ENCODE assay signal across 23 cellular contexts in genomic region chr11:70070736-70071135, GRCh38. TPM values are rescaled to one million over a fixed set of nuclear protein-coding genes. Genes with fewer than 3 reads are reported as not detected.
DNase-seq lines count a peak whose midpoint lies in the region; ATAC-seq and TF ChIP-seq lines count a peak whose summit lies in the region.
"Had no signal": no experiment of that assay in that cellular context is flagged by ENCODE, and none has a peak within 500 bp of the region (broad histone marks: within the 10 kb centered on the region; RNA-seq: fewer than 3 reads in every experiment).

No MANE protein-coding gene starts in this region.

- H3K4me3 ChIP-seq in coronary artery, result no peak overlapping the region
- H3K4me3 ChIP-seq: Peyer's patch, SJCRH30 had no signal

- intact Hi-C loops in posterior vena cava (cut with DNase I), result loop anchor here (5.0 to 10.0 kb wide), 2 partner anchors 146 to 148 kb away; no protein-coding TSS in a partner anchor

- DNase-seq in activated CD8-positive, alpha-beta memory T cell treated with anti-CD3 and anti-CD28 coated beads, Interleukin-2, amount 50 U/mL, for 48 hours, result peak; percentile 29
- no peak for DNase-seq in activated CD8-positive, alpha-beta memory T cell treated with anti-CD3 and anti-CD28 coated beads, Interleukin-2, amount 50 U/mL, for 4 hours
- DNase-seq in coronary artery (ENCODE audit: low spot score), result peak; percentile 64
- DNase-seq in posterior vena cava (ENCODE audit: low spot score), result peak; percentile 64
- peak; percentile 13 for DNase-seq in ureter (ENCODE audit: low spot score)
- no peak for DNase-seq in RWPE1 (ENCODE audit: low spot score)
- no peak for DNase-seq in caudate nucleus (lab: John Stamatoyannopoulos, UW)
- DNase-seq: AML-193; C1 segment of cervical spinal cord; Calu3; CD8-positive, alpha-beta memory T cell; H7; HFFc6; KG1; NCI-H1092 treated with DMSO at 0.1 percent for 48 hours; NCI-H1436 treated with DMSO at 0.1 percent for 48 hours; NCI-H1930; NCI-H226; NCI-H524; NCI-H82; SJCRH30 had no signal

- H3K27ac ChIP-seq in coronary artery (no peak overlapping the region), RWPE1 (no peak overlapping the region), caudate nucleus (ENCODE audit: low read depth, low read length) (no peak overlapping the region)
- H3K27ac ChIP-seq: Peyer's patch, SJCRH30 had no signal

- CTCF ChIA-PET in RWPE1 (lab: Yijun Ruan, JAX), result interaction anchor here (0.7 kb wide), 1 partner anchor 97 kb away, joined by 3 read pairs; no protein-coding TSS in a partner anchor

- no peak for TF ChIP-seq CTCF in coronary artery (IDR thresholded peaks at IDR 0.05)
- TF ChIP-seq CTCF in RWPE1 (conservative IDR thresholded peaks at IDR 0.05; ENCODE audit: low read depth), result no peak

- POLR2A ChIA-PET in RWPE1 (lab: Yijun Ruan, JAX; ENCODE audit: low non-redundant PET), result no interaction called here

- ATAC-seq in HG02571 (IDR thresholded peaks at IDR 0.05; ENCODE audit: unreplicated experiment), result no peak

RNA-seq across cellular contexts. Expression of gene ANO1, which starts 7.4 kb away (rescaled TPM):
- total RNA-seq in posterior vena cava (10 to 100 TPM; 55.4 to 56.2 TPM), ureter (75.5 TPM)
- total RNA-seq: CD8-positive, alpha-beta memory T cell; HFFc6 had no signal

Comparison
In these comparisons a context has a peak if more than half of its experiments do, and no peak if none do; other contexts are left out.
1. DNase-seq: peak in activated CD8-positive, alpha-beta memory T cell treated with anti-CD3 and anti-CD28 coated beads, Interleukin-2, amount 50 U/mL, for 48 hours (single experiment), coronary artery (single experiment), posterior vena cava (single experiment) and ureter (single experiment); none in activated CD8-positive, alpha-beta memory T cell treated with anti-CD3 and anti-CD28 coated beads, Interleukin-2, amount 50 U/mL, for 4 hours (single experiment), RWPE1 (single experiment) and caudate nucleus (0 of 61).